ENCODE assay signal across 23 cellular contexts in the genomic region with DNA sequence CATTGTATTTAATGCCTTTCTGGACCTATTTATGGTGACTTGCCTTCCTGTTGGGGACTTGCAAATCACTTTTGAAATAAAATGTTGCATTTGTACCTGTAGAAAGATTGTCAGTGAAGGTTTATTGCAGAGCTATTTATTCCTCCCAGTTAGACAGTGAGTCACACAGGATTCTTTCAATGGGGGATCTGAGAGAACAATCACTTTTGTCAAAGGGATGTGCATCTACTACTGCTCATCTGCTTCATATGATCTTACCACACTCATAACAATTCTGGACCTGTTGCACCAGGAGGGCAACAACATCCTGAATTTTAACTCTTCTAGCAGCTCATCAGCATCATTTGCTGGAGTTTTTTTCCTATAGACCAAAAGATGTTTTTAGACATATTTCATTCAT.
"Had no signal": no experiment of that assay in that cellular context is flagged by ENCODE, and none has a peak within 500 bp of the region (broad histone marks: within the 10 kb centered on the region; RNA-seq: fewer than 3 reads in every experiment).

No MANE protein-coding gene starts in this region.

- H3K4me1 ChIP-seq: colonic mucosa, left lung, lower lobe of right lung, right lobe of liver, testis had no signal

- H3K9me3 ChIP-seq: colonic mucosa, right lobe of liver, testis had no signal

- DNase-seq: activated CD4-positive, alpha-beta T cell treated with anti-CD3 and anti-CD28 coated beads for 36 hours; activated CD4-positive, alpha-beta T cell treated with anti-CD3 and anti-CD28 coated beads, Interleukin-2, amount 50 U/mL, for 48 hours; activated CD4-positive, CD25-positive, alpha-beta regulatory T cell; activated CD8-positive, alpha-beta memory T cell treated with anti-CD3 and anti-CD28 coated beads for 24 hours; activated effector memory CD4-positive, alpha-beta T cell treated with Interleukin-2 at 50 U/mL for 16 hours; activated naive CD4-positive, alpha-beta T cell treated with Interleukin-2 at 50 U/mL for 16 hours; aorta; cerebellar nuclear complex; colonic mucosa; dorsolateral prefrontal cortex; effector memory CD4-positive, alpha-beta T cell; heart left ventricle; left lung; lower lobe of right lung; mesendoderm; right lobe of liver; stimulated activated CD4-positive, alpha-beta T cell treated with anti-CD3 and anti-CD28 coated beads, Interleukin-12 subunit alpha, Interleukin-12 subunit beta, amount 100 ng/mL, for 4 hours; stimulated activated CD4-positive, alpha-beta T cell treated with anti-CD3 and anti-CD28 coated beads, Interleukin-4, amount 100 ng/mL, for 1 hour; stimulated activated naive CD8-positive, alpha-beta T cell treated with anti-CD3 and anti-CD28 coated beads, Interleukin-15, Interleukin-2, amounts not matched to agents 100 U/mL and 50 U/mL, for 24 hours; testis; trophoblast cell had no signal

- H3K4me3 ChIP-seq: cardiac muscle cell, colonic mucosa, dorsolateral prefrontal cortex, heart left ventricle, left lung, lower lobe of right lung, right lobe of liver, skin epidermis, testis had no signal

- ATAC-seq: activated CD4-positive, alpha-beta T cell treated with anti-CD3 and anti-CD28 coated beads for 36 hours; heart left ventricle; left lung; lower lobe of right lung; right lobe of liver; stimulated activated naive CD8-positive, alpha-beta T cell treated with anti-CD3 and anti-CD28 coated beads, Interleukin-15, Interleukin-2, amounts not matched to agents 100 U/mL and 50 U/mL, for 24 hours had no signal

- H3K27ac ChIP-seq: cardiac muscle cell, colonic mucosa, dorsolateral prefrontal cortex, heart left ventricle, left lung, lower lobe of right lung, right lobe of liver, testis had no signal

- H3K36me3 ChIP-seq: cardiac muscle cell, colonic mucosa, left lung, lower lobe of right lung, right lobe of liver had no signal

- H3K27me3 ChIP-seq: cardiac muscle cell, colonic mucosa, dorsolateral prefrontal cortex, heart left ventricle, left lung, right lobe of liver, testis had no signal
